In genomic region chr16:55622302-55622701, GRCh38 we compare ENCODE assay signal across 26 cellular contexts. TPM values are rescaled to one million over a fixed set of nuclear protein-coding genes. Genes with fewer than 3 reads are reported as not detected.
"Had no signal": no experiment of that assay in that cellular context is flagged by ENCODE, and none has a peak within 500 bp of the region (broad histone marks: within the 10 kb centered on the region; RNA-seq: fewer than 3 reads in every experiment).

No MANE protein-coding gene starts in this region.

- H3K4me3 ChIP-seq: cardiac muscle cell, Peyer's patch had no signal

- H3K4me1 ChIP-seq: Peyer's patch had no signal

- DNase-seq: activated CD4-positive, alpha-beta memory T cell treated with anti-CD3 and anti-CD28 coated beads for 36 hours; activated CD4-positive, alpha-beta T cell treated with anti-CD3 and anti-CD28 coated beads, Interleukin-2, amount 10 ng/mL, durations not matched to agents 7 days and 5 days; activated CD4-positive, CD25-positive, alpha-beta regulatory T cell; activated CD8-positive, alpha-beta memory T cell treated with anti-CD3 and anti-CD28 coated beads for 24 hours; activated effector memory CD4-positive, alpha-beta T cell treated with anti-CD3 and anti-CD28 coated beads, Interleukin-2, amount 50 U/mL, for 16 hours; activated naive CD4-positive, alpha-beta T cell treated with anti-CD3 and anti-CD28 coated beads for 36 hours; activated T-cell treated with anti-CD3 and anti-CD28 coated beads, Interleukin-2, amount 50 U/mL, for 4 hours; amygdala; brain microvascular endothelial cell; cerebellar nuclear complex; Kasumi-1; KBM-7; NCI-H1092 treated with DMSO at 0.1 percent for 48 hours; NCI-H1417 treated with DMSO at 0.1 percent for 48 hours; NCI-H1694; NCI-H2029; NCI-H345; NCI-H69; Peyer's patch; SHP77; T-helper 17 cell; T-helper 9 cell had no signal

- ATAC-seq: activated T-cell treated with anti-CD3 and anti-CD28 coated beads, Interleukin-2, amount 50 U/mL, for 4 hours; T-helper 17 cell had no signal

- H3K9me3 Mint-ChIP-seq: activated CD4-positive, alpha-beta T cell treated with anti-CD3 and anti-CD28 coated beads, Interleukin-2, amount 10 ng/mL, durations not matched to agents 7 days and 5 days; activated naive CD4-positive, alpha-beta T cell treated with anti-CD3 and anti-CD28 coated beads for 36 hours had no signal

- H3K27me3 ChIP-seq: brain microvascular endothelial cell, Peyer's patch had no signal

- H3K27ac Mint-ChIP-seq: activated CD4-positive, alpha-beta memory T cell treated with anti-CD3 and anti-CD28 coated beads for 36 hours; activated CD4-positive, alpha-beta T cell treated with anti-CD3 and anti-CD28 coated beads, Interleukin-2, amount 10 ng/mL, durations not matched to agents 7 days and 5 days; activated naive CD4-positive, alpha-beta T cell treated with anti-CD3 and anti-CD28 coated beads for 36 hours; activated naive CD8-positive, alpha-beta T cell; T-helper 17 cell had no signal

- H3K4me1 Mint-ChIP-seq: activated CD4-positive, alpha-beta T cell treated with anti-CD3 and anti-CD28 coated beads, Interleukin-2, amount 10 ng/mL, durations not matched to agents 7 days and 5 days; T-helper 17 cell had no signal

- H3K36me3 Mint-ChIP-seq: activated CD4-positive, alpha-beta memory T cell treated with anti-CD3 and anti-CD28 coated beads for 36 hours; activated naive CD8-positive, alpha-beta T cell had no signal

- H3K4me3 Mint-ChIP-seq: activated CD4-positive, alpha-beta memory T cell treated with anti-CD3 and anti-CD28 coated beads for 36 hours; activated CD4-positive, alpha-beta T cell treated with anti-CD3 and anti-CD28 coated beads, Interleukin-2, amount 10 ng/mL, durations not matched to agents 7 days and 5 days; activated naive CD4-positive, alpha-beta T cell treated with anti-CD3 and anti-CD28 coated beads for 36 hours; activated naive CD8-positive, alpha-beta T cell; activated T-cell treated with anti-CD3 and anti-CD28 coated beads, Interleukin-2, amount 50 U/mL, for 4 hours; T-helper 17 cell had no signal

- H3K27me3 Mint-ChIP-seq: activated CD4-positive, alpha-beta T cell treated with anti-CD3 and anti-CD28 coated beads, Interleukin-2, amount 10 ng/mL, durations not matched to agents 7 days and 5 days had no signal

- H3K9me3 ChIP-seq: Peyer's patch had no signal

- H3K27ac ChIP-seq: brain microvascular endothelial cell, cardiac muscle cell, Peyer's patch, VCaP had no signal

- H3K36me3 ChIP-seq: brain microvascular endothelial cell, cardiac muscle cell, Peyer's patch had no signal

RNA-seq across cellular contexts. Expression of gene SLC6A2, which starts 33.5 kb away (rescaled TPM):
- total RNA-seq: activated CD4-positive, alpha-beta memory T cell treated with anti-CD3 and anti-CD28 coated beads for 36 hours; activated CD4-positive, alpha-beta T cell treated with anti-CD3 and anti-CD28 coated beads, Interleukin-2, amount 10 ng/mL, durations not matched to agents 7 days and 5 days; activated naive CD4-positive, alpha-beta T cell treated with anti-CD3 and anti-CD28 coated beads for 36 hours; activated T-cell treated with anti-CD3 and anti-CD28 coated beads, Interleukin-2, amount 50 U/mL, for 4 hours; MCF 10A; Peyer's patch; T-helper 17 cell had no signal

RNA-seq across cellular contexts. Expression of gene CAPNS2, which starts 55.8 kb away (rescaled TPM):
- total RNA-seq: activated CD4-positive, alpha-beta memory T cell treated with anti-CD3 and anti-CD28 coated beads for 36 hours; activated CD4-positive, alpha-beta T cell treated with anti-CD3 and anti-CD28 coated beads, Interleukin-2, amount 10 ng/mL, durations not matched to agents 7 days and 5 days; activated naive CD4-positive, alpha-beta T cell treated with anti-CD3 and anti-CD28 coated beads for 36 hours; activated T-cell treated with anti-CD3 and anti-CD28 coated beads, Interleukin-2, amount 50 U/mL, for 4 hours; cardiac muscle cell; T-helper 17 cell had no signal
